In the genomic region with DNA sequence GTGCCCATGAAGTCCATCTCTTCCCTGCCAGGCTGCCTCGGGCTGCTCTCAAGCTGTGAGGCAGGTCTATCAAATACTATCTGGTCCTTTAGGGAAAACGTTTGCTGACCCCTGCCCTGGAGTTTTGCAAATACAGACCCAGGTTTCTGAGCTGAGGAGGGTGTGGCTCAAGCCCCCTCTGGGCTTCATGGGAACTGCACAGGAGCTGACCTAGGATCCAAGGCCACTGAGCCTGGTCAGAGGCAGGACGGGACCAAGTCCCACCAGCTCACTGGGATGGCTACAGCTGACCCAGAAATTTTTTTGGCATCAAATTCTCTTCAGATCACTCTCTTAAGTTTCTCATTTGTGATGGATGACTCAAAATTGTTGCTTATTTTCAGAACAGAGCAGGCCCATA, we compare ENCODE assay signal across 1 cellular context.
TF ChIP-seq lines count a peak whose summit lies in the region.

No MANE protein-coding gene starts in this region.

TF ChIP-seq in HEK293, 187 proteins besides CTCF, POLR2A, EP300 and RAD21 (continued from another document):
- TF ChIP-seq, protein P1, sequence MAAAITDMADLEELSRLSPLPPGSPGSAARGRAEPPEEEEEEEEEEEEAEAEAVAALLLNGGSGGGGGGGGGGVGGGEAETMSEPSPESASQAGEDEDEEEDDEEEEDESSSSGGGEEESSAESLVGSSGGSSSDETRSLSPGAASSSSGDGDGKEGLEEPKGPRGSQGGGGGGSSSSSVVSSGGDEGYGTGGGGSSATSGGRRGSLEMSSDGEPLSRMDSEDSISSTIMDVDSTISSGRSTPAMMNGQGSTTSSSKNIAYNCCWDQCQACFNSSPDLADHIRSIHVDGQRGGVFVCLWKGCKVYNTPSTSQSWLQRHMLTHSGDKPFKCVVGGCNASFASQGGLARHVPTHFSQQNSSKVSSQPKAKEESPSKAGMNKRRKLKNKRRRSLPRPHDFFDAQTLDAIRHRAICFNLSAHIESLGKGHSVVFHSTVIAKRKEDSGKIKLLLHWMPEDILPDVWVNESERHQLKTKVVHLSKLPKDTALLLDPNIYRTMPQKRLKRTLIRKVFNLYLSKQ (tag by site-specific recombination; IDR thresholded peaks at IDR 0.05; ENCODE audit: borderline replicate concordance), result no peak
- TF ChIP-seq KLF9 (tag by site-specific recombination; IDR thresholded peaks at IDR 0.05; ENCODE audit: low read depth), result 0 out of 2 replicates have a peak, but pooled peaks have one; percentile 17
